Comparison of ENCODE assay signal across 9 cellular contexts in the genomic region with DNA sequence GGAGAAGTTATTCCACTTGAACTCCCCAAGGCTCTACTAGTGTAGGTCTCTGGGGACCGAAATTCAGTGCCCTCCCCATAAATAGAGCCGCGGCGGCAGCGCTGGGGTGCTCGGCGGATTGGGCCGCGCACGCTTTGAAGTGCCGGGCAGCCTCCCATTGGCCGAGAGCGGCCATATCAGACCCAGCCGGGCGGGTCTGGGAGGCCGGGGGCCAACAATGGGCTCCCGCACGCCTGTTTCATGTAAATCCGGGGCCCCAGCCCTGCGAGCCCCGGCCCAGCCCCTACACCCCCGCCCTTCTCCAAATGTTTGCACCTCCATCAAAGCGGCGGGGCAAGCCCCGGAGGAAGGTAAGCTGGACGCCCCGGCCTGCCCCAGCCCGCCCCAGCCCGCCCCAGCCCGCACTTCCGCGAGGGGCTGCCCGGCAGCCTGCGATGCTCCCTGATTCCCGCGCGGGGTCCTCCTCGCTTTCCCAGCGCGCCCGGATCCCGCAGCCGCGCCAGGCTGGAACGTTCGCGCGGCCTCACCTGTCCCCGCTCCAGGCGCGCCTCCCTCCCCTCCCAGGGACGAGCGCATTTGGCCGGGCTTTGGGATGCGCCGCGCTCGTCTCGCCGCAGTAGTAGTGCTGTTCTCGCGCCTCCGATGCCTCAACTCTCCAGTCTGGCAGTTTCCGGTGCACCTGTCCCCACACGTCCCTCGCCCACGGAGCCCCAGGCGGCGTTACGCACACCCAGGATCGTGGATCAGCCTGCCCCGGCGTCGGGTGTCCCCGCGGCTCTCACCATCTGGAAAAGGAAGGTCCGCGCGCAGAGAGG. TPM values are rescaled to one million over a fixed set of nuclear protein-coding genes. Genes with fewer than 3 reads are reported as not detected.
DNase-seq lines count a peak whose midpoint lies in the region; ATAC-seq and TF ChIP-seq lines count a peak whose summit lies in the region.
"Had no signal": no experiment of that assay in that cellular context is flagged by ENCODE, and none has a peak within 500 bp of the region (broad histone marks: within the 10 kb centered on the region; RNA-seq: fewer than 3 reads in every experiment).

A gene with protein sequence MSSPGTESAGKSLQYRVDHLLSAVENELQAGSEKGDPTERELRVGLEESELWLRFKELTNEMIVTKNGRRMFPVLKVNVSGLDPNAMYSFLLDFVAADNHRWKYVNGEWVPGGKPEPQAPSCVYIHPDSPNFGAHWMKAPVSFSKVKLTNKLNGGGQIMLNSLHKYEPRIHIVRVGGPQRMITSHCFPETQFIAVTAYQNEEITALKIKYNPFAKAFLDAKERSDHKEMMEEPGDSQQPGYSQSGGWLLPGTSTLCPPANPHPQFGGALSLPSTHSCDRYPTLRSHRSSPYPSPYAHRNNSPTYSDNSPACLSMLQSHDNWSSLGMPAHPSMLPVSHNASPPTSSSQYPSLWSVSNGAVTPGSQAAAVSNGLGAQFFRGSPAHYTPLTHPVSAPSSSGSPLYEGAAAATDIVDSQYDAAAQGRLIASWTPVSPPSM (minus strand): TSS at position 51 of the 815 bp plus-strand sequence. CDS start 260 bp downstream, outside the sequence.

- POLR2A ChIA-PET in MCF 10A (lab: Yijun Ruan, JAX) = no interaction called here

- in situ Hi-C loops in KBM-7 (cut with MboI; ENCODE audit: low pct_unique_long_range_greater_than_20kb, low sequenced_read_pairs) = no loop called here

- no peak within 1 kb of the TSS for H3K27ac ChIP-seq in breast epithelium
- no peak within 1 kb of the TSS for H3K27ac ChIP-seq in RWPE2 (ENCODE audit: poor library complexity, severe bottlenecking)
- H3K27ac ChIP-seq in iPS-18a (ENCODE audit: low read length) = no peak within 1 kb of the TSS
- H3K27ac ChIP-seq in suprapubic skin = no peak within 1 kb of the TSS

- peaks cover 0 to 90% of the 10 kb centered on the region in 2 donors for H3K27me3 ChIP-seq in breast epithelium
- peaks cover 55% of the 10 kb centered on the region for H3K27me3 ChIP-seq in RWPE2 (ENCODE audit: insufficient read depth, poor library complexity, severe bottlenecking)
- H3K27me3 ChIP-seq in iPS-18a (ENCODE audit: control insufficient read depth, insufficient read depth, low read length) = peaks cover 99% of the 10 kb centered on the region
- peaks cover 98% of the 10 kb centered on the region for H3K27me3 ChIP-seq in suprapubic skin

- H3K4me3 ChIP-seq in breast epithelium (peak within 1 kb of the TSS; percentile 28 to 59 (median 33)), RWPE2 (ENCODE audit: severe bottlenecking) (no peak within 1 kb of the TSS), iPS-18a (ENCODE audit: low read length) (peak within 1 kb of the TSS; percentile 67), suprapubic skin (peak within 1 kb of the TSS; percentile 41)

- no peaks in the 10 kb centered on the region for H3K4me1 Mint-ChIP-seq in MCF 10A (ENCODE audit: insufficient read depth, unreplicated experiment)

- intact Hi-C loops in breast epithelium (cut with DNase I; ENCODE audit: low total_unique reads) (no loop called here), MCF 10A (cut with micrococcal nuclease) (no loop called here)

- H3K4me1 ChIP-seq in breast epithelium (peaks cover 0 to 6% of the 10 kb centered on the region in 2 donors), RWPE2 (ENCODE audit: insufficient read depth, poor library complexity, severe bottlenecking) (no peaks in the 10 kb centered on the region), iPS-18a (ENCODE audit: control insufficient read depth, low read depth, low read length) (peaks cover 22% of the 10 kb centered on the region), suprapubic skin (peaks cover 23% of the 10 kb centered on the region)

- BruUV-seq in MCF 10A (replicated peaks; lab: Mats Ljungman, UMichigan) = no TSS peak

- CTCF ChIA-PET in MCF 10A (lab: Yijun Ruan, JAX) = no interaction called here

- TF ChIP-seq EP300 in suprapubic skin (IDR thresholded peaks at IDR 0.05) = no peak

- DNase-seq in breast epithelium (ENCODE audit: low spot score in 2 of 2) = no peak
- DNase-seq in MCF 10A (ENCODE audit: unreplicated experiment) = no peak
- DNase-seq in RWPE2 (ENCODE audit: low spot score) = no peak
- DNase-seq in suprapubic skin (ENCODE audit: low spot score in 2 of 2) = no peak
- DNase-seq in GM19240 (ENCODE audit: insufficient read length, low spot score) = no peak
- no peak for DNase-seq in KBM-7
- DNase-seq in NCI-H1436 (lab: John Stamatoyannopoulos, UW) = no peak

- WGBS in suprapubic skin = 1% methylated on average over 33 of the region's 79 CpGs

- TF ChIP-seq POLR2A in breast epithelium (IDR thresholded peaks at IDR 0.05) (no peak), suprapubic skin (IDR thresholded peaks at IDR 0.05) (no peak)

- no peaks in the 10 kb centered on the region for H3K9me3 Mint-ChIP-seq in MCF 10A (ENCODE audit: unreplicated experiment)

- no peak within 1 kb of the TSS for H3K4me3 Mint-ChIP-seq in MCF 10A (ENCODE audit: unreplicated experiment)

- peaks cover 29% of the 10 kb centered on the region for H3K27me3 Mint-ChIP-seq in MCF 10A (ENCODE audit: insufficient read depth, unreplicated experiment)

- H3K9me3 ChIP-seq in breast epithelium (no peaks in the 10 kb centered on the region), RWPE2 (ENCODE audit: severe bottlenecking) (no peaks in the 10 kb centered on the region), iPS-18a (ENCODE audit: control insufficient read depth, low read depth, low read length) (no peaks in the 10 kb centered on the region), suprapubic skin (no peaks in the 10 kb centered on the region)

- H3K36me3 Mint-ChIP-seq in MCF 10A (ENCODE audit: insufficient read depth, unreplicated experiment) = no peaks in the 10 kb centered on the region

- H3K9ac ChIP-seq in iPS-18a (ENCODE audit: low read length) = no peak within 1 kb of the TSS

- H3K36me3 ChIP-seq in breast epithelium = no peaks in the 10 kb centered on the region
- H3K36me3 ChIP-seq in RWPE2 (ENCODE audit: low read depth) = no peaks in the 10 kb centered on the region
- H3K36me3 ChIP-seq in iPS-18a (ENCODE audit: control insufficient read depth, low read depth, low read length) = no peaks in the 10 kb centered on the region
- no peaks in the 10 kb centered on the region for H3K36me3 ChIP-seq in suprapubic skin

- H3K27ac Mint-ChIP-seq in MCF 10A (ENCODE audit: low read depth, unreplicated experiment) = no peak within 1 kb of the TSS

- ATAC-seq in RWPE2 (ENCODE audit: low read depth) = peak; percentile 42

- TF ChIP-seq CTCF in breast epithelium (IDR thresholded peaks at IDR 0.05) = no peak
- TF ChIP-seq CTCF in MCF 10A (IDR thresholded peaks at IDR 0.05; ENCODE audit: unreplicated experiment) = no peak
- TF ChIP-seq CTCF in RWPE2 (IDR thresholded peaks at IDR 0.05; ENCODE audit: poor library complexity, severe bottlenecking) = no peak
- TF ChIP-seq CTCF in suprapubic skin (IDR thresholded peaks at IDR 0.05) = no peak

RNA-seq across cellular contexts. Expression of the gene that starts here (rescaled TPM):
- not detected for total RNA-seq in breast epithelium
- total RNA-seq in MCF 10A (2022) = not detected in 2 replicates
- total RNA-seq in suprapubic skin = not detected
- total RNA-seq: endothelial cell of umbilical vein had no signal
